Comparison of ENCODE assay signal across 20 cellular contexts in the genomic region with DNA sequence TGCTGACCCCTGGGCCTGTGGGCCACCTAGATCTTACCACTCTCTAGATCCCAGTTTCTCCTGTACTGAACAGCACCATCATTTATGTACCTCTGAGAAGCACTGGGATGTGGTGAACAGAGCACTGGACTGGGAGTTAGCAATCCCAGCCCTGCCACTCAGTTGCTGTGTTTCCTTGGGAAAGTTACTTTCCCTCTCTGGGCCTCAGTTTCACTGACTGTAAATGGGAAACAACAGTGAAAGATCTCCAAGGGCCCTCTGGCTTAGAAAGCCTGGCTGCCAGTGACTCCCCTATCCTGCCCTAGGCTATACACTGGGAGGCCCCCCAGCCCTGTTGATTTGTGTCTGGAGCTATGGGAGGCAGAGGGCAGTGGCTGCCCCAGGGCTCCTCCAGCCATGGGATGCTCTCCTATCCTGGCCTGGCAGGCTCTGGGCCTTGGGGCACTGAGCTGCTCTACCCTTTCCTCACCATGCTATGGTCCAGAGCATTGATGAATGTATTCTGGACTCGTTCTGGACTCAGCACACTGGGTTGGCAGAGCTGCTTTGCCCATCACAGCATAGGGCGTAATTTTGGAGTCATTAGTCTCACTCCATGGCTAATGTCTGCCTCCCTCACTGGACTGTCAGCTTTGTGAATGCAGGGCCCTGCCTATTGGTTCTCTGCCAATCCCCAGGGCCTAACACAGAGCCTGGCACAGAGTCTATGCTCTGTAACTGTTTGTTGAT.
A peak's percentile ranks its signal among the peaks of the same experiment; 100 is the strongest.
DNase-seq lines count a peak whose midpoint lies in the region; ATAC-seq and TF ChIP-seq lines count a peak whose summit lies in the region.
"Had no signal": no experiment of that assay in that cellular context is flagged by ENCODE, and none has a peak within 500 bp of the region (broad histone marks: within the 10 kb centered on the region; RNA-seq: fewer than 3 reads in every experiment).

No MANE protein-coding gene starts in this region.

- CTCF ChIA-PET in T-cell (lab: Charles Lee): no interaction called here

- intact Hi-C loops in esophagus muscularis mucosa (cut with DNase I) (loop anchor here (5.0 kb wide), 1 partner anchor 36 kb away; no protein-coding TSS in a partner anchor), tibial artery (cut with DNase I; ENCODE audit: low total_unique reads) (no loop called here)

- ATAC-seq in T-cell (replicated peaks in 1 of 4) (no peak), GM21825 (IDR thresholded peaks at IDR 0.05; ENCODE audit: unreplicated experiment) (no peak)
- ATAC-seq: A549, pancreas had no signal

- POLR2A ChIA-PET in T-cell (lab: Charles Lee): no interaction called here

- H3K9me3 Mint-ChIP-seq in nephron: no peaks in the 10 kb centered on the region
- no peaks in the 10 kb centered on the region for H3K9me3 Mint-ChIP-seq in T-cell
- H3K9me3 Mint-ChIP-seq: activated CD4-positive, alpha-beta memory T cell treated with anti-CD3 and anti-CD28 coated beads for 36 hours; activated T-helper 1 cell treated with anti-CD3 and anti-CD28 coated beads, Interleukin-12 subunit alpha, Interleukin-12 subunit beta, Interleukin-2, Interleukin-4 antibody, amounts not matched to agents 30 ng/mL and 10 ng/mL and 1 ng/mL, durations not matched to agents 14 hours and 24 hours and 36 hours had no signal

- no peak for TF ChIP-seq POLR2A in esophagus muscularis mucosa (IDR thresholded peaks at IDR 0.05; ENCODE audit: low read depth)

- H3K4me3 ChIP-seq in esophagus muscularis mucosa (no peak overlapping the region), tibial artery (no peak overlapping the region)
- H3K4me3 ChIP-seq: A549, HAP-1, pancreas had no signal

- no CpG with 5 or more reads among the region's 2 CpGs for WGBS in esophagus muscularis mucosa

- no peaks in the 10 kb centered on the region for H3K27me3 ChIP-seq in esophagus muscularis mucosa
- no peaks in the 10 kb centered on the region for H3K27me3 ChIP-seq in tibial artery
- H3K27me3 ChIP-seq: pancreas had no signal

- no peaks in the 10 kb centered on the region for H3K9me3 ChIP-seq in esophagus muscularis mucosa
- H3K9me3 ChIP-seq in tibial artery: no peaks in the 10 kb centered on the region
- H3K9me3 ChIP-seq: A549, HAP-1, pancreas had no signal

- H3K4me3 Mint-ChIP-seq in nephron (peak overlapping the region in 1 of 3 experiments; percentile 74), T-cell (no peak overlapping the region)
- H3K4me3 Mint-ChIP-seq: activated CD4-positive, alpha-beta memory T cell treated with anti-CD3 and anti-CD28 coated beads for 36 hours; activated T-helper 1 cell treated with anti-CD3 and anti-CD28 coated beads, Interleukin-12 subunit alpha, Interleukin-12 subunit beta, Interleukin-2, Interleukin-4 antibody, amounts not matched to agents 30 ng/mL and 10 ng/mL and 1 ng/mL, durations not matched to agents 14 hours and 24 hours and 36 hours had no signal

- no peak for TF ChIP-seq EP300 in esophagus muscularis mucosa (IDR thresholded peaks at IDR 0.05)

- H3K36me3 ChIP-seq in esophagus muscularis mucosa (no peaks in the 10 kb centered on the region), tibial artery (no peaks in the 10 kb centered on the region)
- H3K36me3 ChIP-seq: HAP-1, pancreas had no signal

- H3K4me1 Mint-ChIP-seq in nephron: peaks cover 47% of the 10 kb centered on the region
- peaks cover 17 to 34% (median 22%) of the 10 kb centered on the region in 3 donors for H3K4me1 Mint-ChIP-seq in T-cell

- H3K36me3 Mint-ChIP-seq in nephron (ENCODE audit: low read depth) (no peaks in the 10 kb centered on the region), T-cell (peaks cover 3% of the 10 kb centered on the region)
- H3K36me3 Mint-ChIP-seq: activated CD4-positive, alpha-beta memory T cell treated with anti-CD3 and anti-CD28 coated beads for 36 hours had no signal

- peak; percentile 21 for DNase-seq in activated effector memory CD4-positive, alpha-beta T cell treated with anti-CD3 and anti-CD28 coated beads, Interleukin-2, amount 50 U/mL, for 16 hours
- no peak for DNase-seq in activated effector memory CD4-positive, alpha-beta T cell treated with Interleukin-2 at 50 U/mL for 16 hours
- DNase-seq in esophagus muscularis mucosa (ENCODE audit: extremely low spot score): no peak
- peak; percentile 14 to 51 for DNase-seq in tibial artery
- no peak for DNase-seq in HuH-7 (ENCODE audit: low spot score)
- no peak for DNase-seq in T-cell
- DNase-seq: activated CD4-positive, alpha-beta memory T cell treated with anti-CD3 and anti-CD28 coated beads for 36 hours; amniotic stem cell; C1 segment of cervical spinal cord; DMS53; foreskin fibroblast; NCI-H1417; NCI-H82; small intestine had no signal

- H3K27ac Mint-ChIP-seq in nephron (peak overlapping the region in 2 of 3 experiments; percentile 70 to 77), T-cell (no peak overlapping the region)
- H3K27ac Mint-ChIP-seq: activated CD4-positive, alpha-beta memory T cell treated with anti-CD3 and anti-CD28 coated beads for 36 hours had no signal

- TF ChIP-seq CTCF in esophagus muscularis mucosa (IDR thresholded peaks at IDR 0.05) (no peak), nephron (IDR thresholded peaks at IDR 0.05; ENCODE audit: unreplicated experiment in 3 of 3) (no peak), tibial artery (IDR thresholded peaks at IDR 0.05) (no peak)

- H3K4me1 ChIP-seq in esophagus muscularis mucosa (peaks cover 77 to 85% (median 77%) of the 10 kb centered on the region in 4 donors), tibial artery (peaks cover 4 to 68% (median 59%) of the 10 kb centered on the region in 4 donors)
- H3K4me1 ChIP-seq: HAP-1 had no signal

- H3K27ac ChIP-seq in esophagus muscularis mucosa (replicated peaks in 1 of 4): peak overlapping the region; percentile 77 to 92 (median 90)
- H3K27ac ChIP-seq in tibial artery: peak overlapping the region in 1 of 2 donors; percentile 92
- H3K27ac ChIP-seq: A549 had no signal

- H3K27me3 Mint-ChIP-seq in nephron (ENCODE audit: low read depth) (peaks cover 18% of the 10 kb centered on the region), T-cell (no peaks in the 10 kb centered on the region)
- H3K27me3 Mint-ChIP-seq: activated CD4-positive, alpha-beta memory T cell treated with anti-CD3 and anti-CD28 coated beads for 36 hours had no signal

Comparison
In these comparisons a context has a peak if more than half of its experiments do, and no peak if none do; other contexts are left out.
1. DNase-seq: peak in activated effector memory CD4-positive, alpha-beta T cell treated with anti-CD3 and anti-CD28 coated beads, Interleukin-2, amount 50 U/mL, for 16 hours (single experiment) and tibial artery (2 of 2); none in activated effector memory CD4-positive, alpha-beta T cell treated with Interleukin-2 at 50 U/mL for 16 hours (single experiment), esophagus muscularis mucosa (single experiment), HuH-7 (single experiment) and T-cell (0 of 34).
2. H3K27ac Mint-ChIP-seq: peak in nephron (2 of 3); none in T-cell (0 of 2).